8 cellular contexts compared by ENCODE assay signal in genomic region chr15:90233701-90234518, GRCh38. TPM values are rescaled to one million over a fixed set of nuclear protein-coding genes. Genes with fewer than 3 reads are reported as not detected.
DNase-seq lines count a peak whose midpoint lies in the region; ATAC-seq and TF ChIP-seq lines count a peak whose summit lies in the region.

Gene CIB1 (minus strand): TSS chr15:90233941. CDS start chr15:90233885, 56 bp downstream.
Gene GDPGP1 (plus strand): TSS chr15:90234209. CDS start chr15:90240909, 6,700 bp downstream.

- H3K36me3 Mint-ChIP-seq in activated naive CD8-positive, alpha-beta T cell, result peaks cover 14% of the 10 kb centered on the region

- DNase-seq in GM12864 (ENCODE audit: low read depth) (peak; percentile 86), NCI-H1105 treated with DMSO at 0.1 percent for 48 hours (lab: John Stamatoyannopoulos, UW) (peak; percentile 73), SKM-1 treated with dmso at 0.1 percent for 144 hours (lab: John Stamatoyannopoulos, UW; ENCODE audit: unreplicated experiment) (peak; percentile 90), glomerular visceral epithelial cell (ENCODE audit: extremely low spot score) (peak; percentile 98), osteoblast (ENCODE audit: insufficient read length, low spot score, missing footprints) (peak; percentile 99), thoracic aorta (ENCODE audit: low spot score) (peak; percentile 82)

- H3K36me3 ChIP-seq in osteoblast (ENCODE audit: insufficient read depth, low read length) (peaks cover 44% of the 10 kb centered on the region), thoracic aorta (peaks cover 12% of the 10 kb centered on the region)

- H3K4me1 ChIP-seq in osteoblast (ENCODE audit: insufficient read depth, low read length) (peaks cover 18% of the 10 kb centered on the region), thoracic aorta (ENCODE audit: control insufficient read depth in 1 of 2, low read depth in 2 of 2) (peaks cover 27 to 39% of the 10 kb centered on the region in 2 donors)

- no peaks in the 10 kb centered on the region for H3K27me3 Mint-ChIP-seq in activated naive CD8-positive, alpha-beta T cell

- no peaks in the 10 kb centered on the region for H3K9me3 Mint-ChIP-seq in activated naive CD8-positive, alpha-beta T cell (ENCODE audit: low read depth)

- H3K27ac ChIP-seq in osteoblast (ENCODE audit: low read depth, low read length) (peak within 1 kb of the TSS; percentile 91), thoracic aorta (peak within 1 kb of the TSS; percentile 88 to 92)

- peak within 1 kb of the TSS; percentile 95 for H3K27ac Mint-ChIP-seq in activated naive CD8-positive, alpha-beta T cell

- peaks cover 30% of the 10 kb centered on the region for H3K79me2 ChIP-seq in osteoblast (ENCODE audit: insufficient read depth, low read length)

- H2AFZ ChIP-seq in osteoblast (ENCODE audit: low read length), result peak within 1 kb of the TSS; percentile 96

- peaks cover 49% of the 10 kb centered on the region for H3K4me1 Mint-ChIP-seq in activated naive CD8-positive, alpha-beta T cell (ENCODE audit: low read depth)

- H3K4me3 Mint-ChIP-seq in activated naive CD8-positive, alpha-beta T cell, result peak within 1 kb of the TSS; percentile 99

- ATAC-seq in HG02678 (IDR thresholded peaks at IDR 0.05; ENCODE audit: unreplicated experiment) (peak; percentile 90), thoracic aorta (ENCODE audit: insufficient number of reproducible peaks, low FRiP score, low read depth) (peak; percentile 84)

- H3K27me3 ChIP-seq in osteoblast (ENCODE audit: insufficient read depth, low read length), result no peaks in the 10 kb centered on the region
- no peaks in the 10 kb centered on the region for H3K27me3 ChIP-seq in thoracic aorta (replicated peaks; ENCODE audit: insufficient read depth)

- peak within 1 kb of the TSS; percentile 90 for H3K4me3 ChIP-seq in GM12864 (ENCODE audit: low read depth, low read length)
- H3K4me3 ChIP-seq in osteoblast (ENCODE audit: insufficient read depth, low read length), result peak within 1 kb of the TSS; percentile 96
- H3K4me3 ChIP-seq in thoracic aorta, result peak within 1 kb of the TSS; percentile 86

- H3K9me3 ChIP-seq in osteoblast (ENCODE audit: low read depth, low read length), result no peaks in the 10 kb centered on the region
- H3K9me3 ChIP-seq in thoracic aorta, result no peaks in the 10 kb centered on the region

- H4K20me1 ChIP-seq in osteoblast (ENCODE audit: insufficient read depth, low read length), result peaks cover 17% of the 10 kb centered on the region

- TF ChIP-seq CTCF in GM12864 (IDR thresholded peaks at IDR 0.05; ENCODE audit: low read depth, low read length, missing control alignments), result no peak
- TF ChIP-seq CTCF in osteoblast (IDR thresholded peaks at IDR 0.05; ENCODE audit: extremely low read depth, low read depth, low read length), result no peak
- no peak for TF ChIP-seq CTCF in thoracic aorta (IDR thresholded peaks at IDR 0.05)

- H3K4me2 ChIP-seq in osteoblast (ENCODE audit: insufficient read depth, low read length), result peak within 1 kb of the TSS; percentile 99

RNA-seq across cellular contexts. Expression of gene CIB1, which starts in this region (rescaled TPM):
- total RNA-seq in osteoblast (21.4 and 23.0 TPM in 2 replicates), thoracic aorta (10 to 100 TPM; 18.0 to 35.6 TPM)

RNA-seq across cellular contexts. Expression of gene GDPGP1, which starts in this region (rescaled TPM):
- total RNA-seq in osteoblast (8.0 and 9.7 TPM in 2 replicates), thoracic aorta (10 to 100 TPM in 1 of 2 donors, 1 to 10 TPM in 1; 5.0 to 23.4 TPM)

Comparison
In these comparisons a context has a peak if more than half of its experiments do, and no peak if none do; other contexts are left out.
1. Peak in every context shown above with its lines: DNase-seq, ATAC-seq, H3K4me3 ChIP-seq and H3K27ac ChIP-seq.